Comparison of ENCODE assay signal across 26 cellular contexts in genomic region chr12:122135437-122136031, GRCh38. TPM values are rescaled to one million over a fixed set of nuclear protein-coding genes. Genes with fewer than 3 reads are reported as not detected.
DNase-seq lines count a peak whose midpoint lies in the region; ATAC-seq, FAIRE-seq and TF ChIP-seq lines count a peak whose summit lies in the region.
"Had no signal": no experiment of that assay in that cellular context is flagged by ENCODE, and none has a peak within 500 bp of the region (broad histone marks: within the 10 kb centered on the region; RNA-seq: fewer than 3 reads in every experiment).

No MANE protein-coding gene starts in this region.

- no peaks in the 10 kb centered on the region for H3K4me1 Mint-ChIP-seq in activated naive CD4-positive, alpha-beta T cell treated with anti-CD3 and anti-CD28 coated beads, Interleukin-2, amount 10 ng/mL, durations not matched to agents 7 days and 5 days
- peaks cover 3% of the 10 kb centered on the region for H3K4me1 Mint-ChIP-seq in chondrocyte (ENCODE audit: low read depth)
- no peaks in the 10 kb centered on the region for H3K4me1 Mint-ChIP-seq in activated T-cell treated with anti-CD3 and anti-CD28 coated beads, Interleukin-2, amount 50 U/mL, for 72 hours (ENCODE audit: low read depth)

- no peaks in the 10 kb centered on the region for H3K9me3 Mint-ChIP-seq in activated naive CD4-positive, alpha-beta T cell treated with anti-CD3 and anti-CD28 coated beads, Interleukin-2, amount 50 U/mL, for 72 hours
- H3K9me3 Mint-ChIP-seq in activated naive CD4-positive, alpha-beta T cell treated with anti-CD3 and anti-CD28 coated beads, Interleukin-2, amount 10 ng/mL, durations not matched to agents 7 days and 5 days = no peaks in the 10 kb centered on the region
- no peaks in the 10 kb centered on the region for H3K9me3 Mint-ChIP-seq in chondrocyte (ENCODE audit: low read depth)
- H3K9me3 Mint-ChIP-seq in activated T-cell treated with anti-CD3 and anti-CD28 coated beads, Interleukin-2, amount 50 U/mL, for 72 hours = no peaks in the 10 kb centered on the region

- H3K27ac Mint-ChIP-seq in activated naive CD4-positive, alpha-beta T cell treated with anti-CD3 and anti-CD28 coated beads, Interleukin-2, amount 50 U/mL, for 72 hours = peak overlapping the region; percentile 50 to 66
- no peak overlapping the region for H3K27ac Mint-ChIP-seq in activated naive CD4-positive, alpha-beta T cell treated with anti-CD3 and anti-CD28 coated beads, Interleukin-2, amount 10 ng/mL, durations not matched to agents 7 days and 5 days
- H3K27ac Mint-ChIP-seq in chondrocyte (ENCODE audit: unreplicated experiment) = no peak overlapping the region
- H3K27ac Mint-ChIP-seq in activated T-cell treated with anti-CD3 and anti-CD28 coated beads, Interleukin-2, amount 50 U/mL, for 72 hours = no peak overlapping the region

- no peaks in the 10 kb centered on the region for H3K36me3 Mint-ChIP-seq in activated naive CD4-positive, alpha-beta T cell treated with anti-CD3 and anti-CD28 coated beads, Interleukin-2, amount 50 U/mL, for 72 hours
- peaks cover 30% of the 10 kb centered on the region for H3K36me3 Mint-ChIP-seq in activated naive CD4-positive, alpha-beta T cell treated with anti-CD3 and anti-CD28 coated beads, Interleukin-2, amount 10 ng/mL, durations not matched to agents 7 days and 5 days
- H3K36me3 Mint-ChIP-seq in chondrocyte (ENCODE audit: low read depth) = peaks cover 33% of the 10 kb centered on the region
- H3K36me3 Mint-ChIP-seq in activated T-cell treated with anti-CD3 and anti-CD28 coated beads, Interleukin-2, amount 50 U/mL, for 72 hours (ENCODE audit: insufficient read depth in 2 of 2) = peaks cover 0 to 2% of the 10 kb centered on the region in 2 donors

- peaks cover 100% of the 10 kb centered on the region for H3K36me3 ChIP-seq in BLaER1
- peaks cover 21 to 38% of the 10 kb centered on the region in 2 donors for H3K36me3 ChIP-seq in kidney (ENCODE audit: control insufficient read depth in 1 of 2, insufficient read depth in 2 of 2, low read length in 2 of 2)

- ATAC-seq in activated naive CD4-positive, alpha-beta T cell treated with anti-CD3 and anti-CD28 coated beads, Interleukin-2, amount 50 U/mL, for 72 hours = no peak
- ATAC-seq in GM19467 (IDR thresholded peaks at IDR 0.05; ENCODE audit: unreplicated experiment) = no peak
- ATAC-seq in HG02973 (IDR thresholded peaks at IDR 0.05; ENCODE audit: unreplicated experiment) = no peak
- ATAC-seq in activated T-cell treated with anti-CD3 and anti-CD28 coated beads, Interleukin-2, amount 50 U/mL, for 72 hours (replicated peaks in 1 of 2) = no peak

- H3K9ac ChIP-seq in BLaER1 = 0 out of 2 replicates have a peak overlapping the region, but pooled peaks have one; percentile 6
- H3K9ac ChIP-seq in kidney (ENCODE audit: low read length in 2 of 2) = no peak overlapping the region

- H3K27ac ChIP-seq in BLaER1 = 0 out of 2 replicates have a peak overlapping the region, but pooled peaks have one; percentile 38
- H3K27ac ChIP-seq in kidney (ENCODE audit: low read depth in 2 of 2, low read length in 2 of 2) = no peak overlapping the region

- H3K4me3 Mint-ChIP-seq in activated naive CD4-positive, alpha-beta T cell treated with anti-CD3 and anti-CD28 coated beads, Interleukin-2, amount 10 ng/mL, durations not matched to agents 7 days and 5 days = no peak overlapping the region
- H3K4me3 Mint-ChIP-seq in chondrocyte (ENCODE audit: unreplicated experiment) = no peak overlapping the region
- H3K4me3 Mint-ChIP-seq in activated T-cell treated with anti-CD3 and anti-CD28 coated beads, Interleukin-2, amount 50 U/mL, for 72 hours = no peak overlapping the region

- H3K9me3 ChIP-seq in BLaER1 (no peaks in the 10 kb centered on the region), kidney (ENCODE audit: control insufficient read depth in 1 of 2, low read length in 2 of 2) (no peaks in the 10 kb centered on the region)
- H3K9me3 ChIP-seq: BE2C had no signal

- intact Hi-C loops in kidney (cut with DNase I) = no loop called here

- no peak overlapping the region for H3K4me2 ChIP-seq in BLaER1

- DNase-seq in activated naive CD4-positive, alpha-beta T cell treated with anti-CD3 and anti-CD28 coated beads, Interleukin-2, amount 50 U/mL, for 72 hours (ENCODE audit: low spot score in 2 of 2) = no peak
- no peak for DNase-seq in activated naive CD4-positive, alpha-beta T cell treated with anti-CD3 and anti-CD28 coated beads, Interleukin-2, amount 10 ng/mL, durations not matched to agents 7 days and 5 days
- DNase-seq in chondrocyte (ENCODE audit: low spot score) (peak; percentile 92), kidney (peak; percentile 59)
- no peak for DNase-seq in activated T-cell treated with anti-CD3 and anti-CD28 coated beads, Interleukin-2, amount 50 U/mL, for 72 hours
- DNase-seq: 8988T, ACHN, BE2C, DMS153, DND-41, H7, Kasumi-1, MV-4-11, NCI-H1105, NCI-H1436 treated with DMSO at 0.1 percent for 48 hours, NCI-H187 treated with DMSO at 0.1 percent for 48 hours, NCI-H524 treated with DMSO at 0.1 percent for 48 hours, NCI-H774 had no signal

- no peak for TF ChIP-seq CTCF in chondrocyte (IDR thresholded peaks at IDR 0.05)
- TF ChIP-seq CTCF in kidney (IDR thresholded peaks at IDR 0.05; ENCODE audit: borderline replicate concordance, extremely low read depth, insufficient read depth) = no peak

- H3K4me3 ChIP-seq in BLaER1 (no peak overlapping the region), kidney (ENCODE audit: low read length in 2 of 2) (no peak overlapping the region)

- CTCF ChIA-PET in activated naive CD4-positive, alpha-beta T cell treated with anti-CD3 and anti-CD28 coated beads, Interleukin-2, amount 10 ng/mL, durations not matched to agents 7 days and 5 days (lab: Charles Lee) = interaction anchor here (1.0 kb wide), 1 partner anchor 55 kb away, joined by 3 read pairs; no protein-coding TSS in a partner anchor

- H4K20me1 ChIP-seq in BLaER1 = peaks cover 96% of the 10 kb centered on the region

- H3K4me1 ChIP-seq in BLaER1 (peaks cover 10% of the 10 kb centered on the region; the same call in 1 of the 2 replicates), kidney (ENCODE audit: control insufficient read depth in 1 of 2, insufficient read depth in 1 of 2, low read depth in 1 of 2, low read length in 2 of 2) (peaks cover 0 to 2% of the 10 kb centered on the region in 2 donors)
- H3K4me1 ChIP-seq: BE2C had no signal

- no peaks in the 10 kb centered on the region for H3K27me3 ChIP-seq in BLaER1
- H3K27me3 ChIP-seq: BE2C had no signal

- no peak for FAIRE-seq in kidney (lab: Jason Lieb, UNC)
- FAIRE-seq: GM12892, GM19239, RCC 7860 had no signal

- H3K27me3 Mint-ChIP-seq in activated naive CD4-positive, alpha-beta T cell treated with anti-CD3 and anti-CD28 coated beads, Interleukin-2, amount 10 ng/mL, durations not matched to agents 7 days and 5 days = no peaks in the 10 kb centered on the region
- no peaks in the 10 kb centered on the region for H3K27me3 Mint-ChIP-seq in chondrocyte (ENCODE audit: low read depth)
- H3K27me3 Mint-ChIP-seq in activated T-cell treated with anti-CD3 and anti-CD28 coated beads, Interleukin-2, amount 50 U/mL, for 72 hours (ENCODE audit: low read depth) = no peaks in the 10 kb centered on the region

RNA-seq across cellular contexts. Expression of gene IL31, which starts 38.5 kb away (rescaled TPM):
- total RNA-seq in activated naive CD4-positive, alpha-beta T cell treated with anti-CD3 and anti-CD28 coated beads, Interleukin-2, amount 50 U/mL, for 72 hours = under 1 TPM in 1 of 2 donors, not detected in 1; 0.87 TPM
- total RNA-seq in chondrocyte (not detected in 3 replicates), kidney (not detected)
- polyA plus RNA-seq in kidney (ENCODE audit: insufficient read depth, low read depth, low replicate concordance) = not detected
- total RNA-seq in activated T-cell treated with anti-CD3 and anti-CD28 coated beads, Interleukin-2, amount 50 U/mL, for 72 hours = 1 to 10 TPM; 4.0 to 8.0 TPM
- total RNA-seq: H7, HT-29, M059J had no signal

RNA-seq across cellular contexts. Expression of gene LRRC43, which starts 47.4 kb away (rescaled TPM):
- total RNA-seq in activated naive CD4-positive, alpha-beta T cell treated with anti-CD3 and anti-CD28 coated beads, Interleukin-2, amount 50 U/mL, for 72 hours = under 1 TPM; 0.36 to 0.47 TPM
- total RNA-seq in chondrocyte (1.5 to 2.0 TPM (median 1.6 TPM) in 3 replicates), kidney (4.8 TPM)
- polyA plus RNA-seq in kidney (ENCODE audit: insufficient read depth, low read depth, low replicate concordance) = 7.9 TPM
- total RNA-seq in activated T-cell treated with anti-CD3 and anti-CD28 coated beads, Interleukin-2, amount 50 U/mL, for 72 hours = 1 to 10 TPM in 1 of 2 donors, under 1 TPM in 1; 0.74 to 1.2 TPM
- total RNA-seq: H7, HT-29, M059J had no signal

RNA-seq across cellular contexts. Expression of gene MLXIP, which starts 57.0 kb away (rescaled TPM):
- 10 to 100 TPM; 34.9 to 36.0 TPM for total RNA-seq in activated naive CD4-positive, alpha-beta T cell treated with anti-CD3 and anti-CD28 coated beads, Interleukin-2, amount 50 U/mL, for 72 hours
- 58.8 to 62.8 TPM (median 61.7 TPM) in 3 replicates for total RNA-seq in chondrocyte
- 67.6 TPM for total RNA-seq in kidney
- polyA plus RNA-seq in kidney (ENCODE audit: insufficient read depth, low read depth, low replicate concordance) = 10.9 TPM
- total RNA-seq in activated T-cell treated with anti-CD3 and anti-CD28 coated beads, Interleukin-2, amount 50 U/mL, for 72 hours = 10 to 100 TPM; 17.1 to 17.5 TPM

Comparison
In these comparisons a context has a peak if more than half of its experiments do, and no peak if none do; other contexts are left out.
1. H3K27ac Mint-ChIP-seq: peak in activated naive CD4-positive, alpha-beta T cell treated with anti-CD3 and anti-CD28 coated beads, Interleukin-2, amount 50 U/mL, for 72 hours (2 of 2); none in activated naive CD4-positive, alpha-beta T cell treated with anti-CD3 and anti-CD28 coated beads, Interleukin-2, amount 10 ng/mL, durations not matched to agents 7 days and 5 days (single experiment), chondrocyte (single experiment) and activated T-cell treated with anti-CD3 and anti-CD28 coated beads, Interleukin-2, amount 50 U/mL, for 72 hours (single experiment).
2. DNase-seq: peak in chondrocyte (single experiment) and kidney (single experiment); none in activated naive CD4-positive, alpha-beta T cell treated with anti-CD3 and anti-CD28 coated beads, Interleukin-2, amount 50 U/mL, for 72 hours (0 of 2), activated naive CD4-positive, alpha-beta T cell treated with anti-CD3 and anti-CD28 coated beads, Interleukin-2, amount 10 ng/mL, durations not matched to agents 7 days and 5 days (single experiment) and activated T-cell treated with anti-CD3 and anti-CD28 coated beads, Interleukin-2, amount 50 U/mL, for 72 hours (0 of 2).